In the genomic region with DNA sequence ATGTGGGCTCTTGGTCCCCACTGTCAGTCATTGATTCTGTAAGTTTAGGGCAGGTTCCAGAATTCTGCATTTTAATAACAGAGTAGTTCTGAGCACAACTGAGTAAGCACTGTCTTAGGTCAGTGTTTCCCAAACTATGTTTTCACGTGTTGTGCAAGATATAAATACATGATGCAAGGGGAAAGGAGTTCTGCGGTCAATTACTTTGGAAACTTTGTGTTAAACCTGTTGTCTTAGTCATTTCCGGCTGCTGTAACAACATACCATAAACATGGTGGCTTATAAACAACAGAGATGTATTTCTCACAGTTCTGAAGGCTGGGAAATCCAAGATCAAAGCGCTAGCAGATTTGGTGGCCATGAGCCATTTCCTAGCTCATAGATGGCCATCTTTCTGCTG, we compare ENCODE assay signal across 2 cellular contexts.
TF ChIP-seq lines count a peak whose summit lies in the region.

No MANE protein-coding gene starts in this region.

TF ChIP-seq in HEK293, 187 proteins besides CTCF, POLR2A, EP300 and RAD21:
- TF ChIP-seq, protein P1, sequence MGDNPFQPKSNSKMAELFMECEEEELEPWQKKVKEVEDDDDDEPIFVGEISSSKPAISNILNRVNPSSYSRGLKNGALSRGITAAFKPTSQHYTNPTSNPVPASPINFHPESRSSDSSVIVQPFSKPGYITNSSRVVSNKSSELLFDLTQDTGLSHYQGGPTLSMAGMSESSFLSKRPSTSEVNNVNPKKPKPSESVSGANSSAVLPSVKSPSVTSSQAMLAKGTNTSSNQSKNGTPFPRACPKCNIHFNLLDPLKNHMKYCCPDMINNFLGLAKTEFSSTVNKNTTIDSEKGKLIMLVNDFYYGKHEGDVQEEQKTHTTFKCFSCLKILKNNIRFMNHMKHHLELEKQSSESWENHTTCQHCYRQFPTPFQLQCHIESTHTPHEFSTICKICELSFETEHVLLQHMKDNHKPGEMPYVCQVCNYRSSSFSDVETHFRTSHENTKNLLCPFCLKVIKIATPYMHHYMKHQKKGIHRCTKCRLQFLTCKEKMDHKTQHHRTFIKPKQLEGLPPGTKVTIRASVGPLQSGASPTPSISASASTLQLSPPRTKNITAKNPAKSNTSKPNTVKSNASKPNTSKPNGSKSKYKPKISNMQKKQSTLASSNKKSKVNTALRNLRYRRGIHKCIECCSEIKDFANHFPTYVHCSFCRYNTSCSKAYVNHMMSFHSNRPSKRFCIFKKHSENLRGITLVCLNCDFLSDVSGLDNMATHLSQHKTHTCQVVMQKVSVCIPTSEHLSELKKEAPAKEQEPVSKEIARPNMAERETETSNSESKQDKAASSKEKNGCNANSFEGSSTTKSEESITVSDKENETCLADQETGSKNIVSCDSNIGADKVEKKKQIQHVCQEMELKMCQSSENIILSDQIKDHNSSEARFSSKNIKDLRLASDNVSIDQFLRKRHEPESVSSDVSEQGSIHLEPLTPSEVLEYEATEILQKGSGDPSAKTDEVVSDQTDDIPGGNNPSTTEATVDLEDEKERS (tag by site-specific recombination; IDR thresholded peaks at IDR 0.05), result no peak
- TF ChIP-seq REPIN1 (tag by site-specific recombination; IDR thresholded peaks at IDR 0.05; ENCODE audit: low read depth) (no peak), ZNF302 (tag by site-specific recombination; IDR thresholded peaks at IDR 0.05; ENCODE audit: low read depth) (no peak), SETDB1 (IDR thresholded peaks at IDR 0.05; ENCODE audit: insufficient read length, low read length) (peak; percentile 60), ZNF266 (tag by site-specific recombination; IDR thresholded peaks at IDR 0.05; ENCODE audit: low read depth) (no peak)
- TF ChIP-seq, protein P2, sequence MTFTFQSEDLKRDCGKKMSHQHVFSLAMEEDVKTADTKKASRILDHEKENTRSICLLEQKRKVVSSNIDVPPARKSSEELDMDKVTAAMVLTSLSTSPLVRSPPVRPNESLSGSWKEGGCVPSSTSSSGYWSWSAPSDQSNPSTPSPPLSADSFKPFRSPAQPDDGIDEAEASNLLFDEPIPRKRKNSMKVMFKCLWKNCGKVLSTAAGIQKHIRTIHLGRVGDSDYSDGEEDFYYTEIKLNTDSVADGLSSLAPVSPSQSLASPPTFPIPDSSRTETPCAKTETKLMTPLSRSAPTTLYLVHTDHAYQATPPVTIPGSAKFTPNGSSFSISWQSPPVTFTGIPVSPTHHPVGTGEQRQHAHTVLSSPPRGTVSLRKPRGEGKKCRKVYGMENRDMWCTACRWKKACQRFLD (tag by site-specific recombination; IDR thresholded peaks at IDR 0.05), result no peak
- TF ChIP-seq, protein P3, sequence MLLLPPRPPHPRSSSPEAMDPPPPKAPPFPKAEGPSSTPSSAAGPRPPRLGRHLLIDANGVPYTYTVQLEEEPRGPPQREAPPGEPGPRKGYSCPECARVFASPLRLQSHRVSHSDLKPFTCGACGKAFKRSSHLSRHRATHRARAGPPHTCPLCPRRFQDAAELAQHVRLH (tag by site-specific recombination; IDR thresholded peaks at IDR 0.05), result no peak

TF ChIP-seq in SK-N-SH, 30 proteins besides CTCF, POLR2A, EP300 and RAD21 (continued from another document):
- TF ChIP-seq NFIC (IDR thresholded peaks at IDR 0.05; ENCODE audit: borderline replicate concordance) (no peak), FOXM1 (IDR thresholded peaks at IDR 0.05; ENCODE audit: low read depth) (no peak), GATA2 (CRISPR knock-in tag; IDR thresholded peaks at IDR 0.05) (no peak)
- TF ChIP-seq, protein P4, sequence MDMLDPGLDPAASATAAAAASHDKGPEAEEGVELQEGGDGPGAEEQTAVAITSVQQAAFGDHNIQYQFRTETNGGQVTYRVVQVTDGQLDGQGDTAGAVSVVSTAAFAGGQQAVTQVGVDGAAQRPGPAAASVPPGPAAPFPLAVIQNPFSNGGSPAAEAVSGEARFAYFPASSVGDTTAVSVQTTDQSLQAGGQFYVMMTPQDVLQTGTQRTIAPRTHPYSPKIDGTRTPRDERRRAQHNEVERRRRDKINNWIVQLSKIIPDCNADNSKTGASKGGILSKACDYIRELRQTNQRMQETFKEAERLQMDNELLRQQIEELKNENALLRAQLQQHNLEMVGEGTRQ (IDR thresholded peaks at IDR 0.05; ENCODE audit: borderline replicate concordance, low read depth, low read length), result no peak
